17 cellular contexts compared by ENCODE assay signal in genomic region chr12:92845320-92845719, GRCh38.
A peak's percentile ranks its signal among the peaks of the same experiment; 100 is the strongest.
DNase-seq lines count a peak whose midpoint lies in the region; ATAC-seq and TF ChIP-seq lines count a peak whose summit lies in the region.
"Had no signal": no experiment of that assay in that cellular context is flagged by ENCODE, and none has a peak within 500 bp of the region (broad histone marks: within the 10 kb centered on the region; RNA-seq: fewer than 3 reads in every experiment).

No MANE protein-coding gene starts in this region.

- peak overlapping the region; percentile 47 for H3K27ac Mint-ChIP-seq in osteocyte (ENCODE audit: unreplicated experiment)
- H3K27ac Mint-ChIP-seq: B cell; CD8-positive, alpha-beta T cell; GM23338; HFFc6 had no signal

- TF ChIP-seq CTCF in 22Rv1 (IDR thresholded peaks at IDR 0.05) (no peak), hepatocyte (IDR thresholded peaks at IDR 0.05; ENCODE audit: poor library complexity) (no peak), osteocyte (IDR thresholded peaks at IDR 0.05) (no peak), GM10248 (IDR thresholded peaks at IDR 0.05; ENCODE audit: control extremely low read depth, extremely low read depth, low read depth, missing control alignments) (no peak), PC-3 (conservative IDR thresholded peaks at IDR 0.05; ENCODE audit: low read depth, low read length) (no peak)

- CTCF ChIA-PET in GM10248 (lab: Yijun Ruan, JAX) (interaction anchor here (1.0 to 2.7 kb wide), 6 partner anchors 10 to 1256 kb away, joined by 3 to 12 read pairs (median 4); no protein-coding TSS in a partner anchor), PC-3 (lab: Charles Lee) (no interaction called here)

- DNase-seq in NCI-H69 (lab: John Stamatoyannopoulos, UW): peak; percentile 5
- no peak for DNase-seq in hepatocyte (ENCODE audit: low spot score)
- DNase-seq in osteocyte (ENCODE audit: extremely low spot score, unreplicated experiment): no peak
- DNase-seq in GM10248 (ENCODE audit: extremely low spot score): no peak
- no peak for DNase-seq in PC-3
- DNase-seq in OCI-M2 (lab: John Stamatoyannopoulos, UW; ENCODE audit: unreplicated experiment): no peak
- DNase-seq: CD8-positive, alpha-beta T cell; DMS153; DMS79; GDM1; HCEC 1CT; HFFc6 had no signal

- no peak for ATAC-seq in PC-3
- no peak for ATAC-seq in HG03354 (IDR thresholded peaks at IDR 0.05; ENCODE audit: poor library complexity, severe bottlenecking, unreplicated experiment)
- ATAC-seq: CD8-positive, alpha-beta T cell; GM23338 had no signal

- no peak overlapping the region for H3K4me3 ChIP-seq in hepatocyte
- H3K4me3 ChIP-seq in PC-3 (ENCODE audit: low read length): no peak overlapping the region
- H3K4me3 ChIP-seq: BLaER1 treated with 17β-estradiol and CSF1 and Interleukin-3, amounts not matched to agents 10 nM and 100 nM; GM23338 had no signal

- POLR2A ChIA-PET in GM10248 (lab: Yijun Ruan, JAX) (no interaction called here), PC-3 (lab: Charles Lee; ENCODE audit: unreplicated experiment) (no interaction called here)

- WGBS in hepatocyte (ENCODE audit: low lambda C conversion rate, missing lambda C conversion rate): 82% methylated on average over 3 of the region's 3 CpGs

- H3K27me3 Mint-ChIP-seq in osteocyte (ENCODE audit: unreplicated experiment): no peaks in the 10 kb centered on the region
- H3K27me3 Mint-ChIP-seq: B cell had no signal

- H4K20me1 ChIP-seq in hepatocyte (ENCODE audit: insufficient read depth, poor library complexity, severe bottlenecking) (no peaks in the 10 kb centered on the region), PC-3 (ENCODE audit: low read length) (no peaks in the 10 kb centered on the region)
- H4K20me1 ChIP-seq: BLaER1 treated with 17β-estradiol and CSF1 and Interleukin-3, amounts not matched to agents 10 nM and 100 nM had no signal

- H3K36me3 ChIP-seq in hepatocyte (replicated peaks; ENCODE audit: insufficient read depth, low read depth): peaks cover 11% of the 10 kb centered on the region
- peaks cover 15% of the 10 kb centered on the region for H3K36me3 ChIP-seq in PC-3 (ENCODE audit: low read depth, low read length)

- no peaks in the 10 kb centered on the region for H3K9me3 Mint-ChIP-seq in osteocyte (ENCODE audit: unreplicated experiment)
- H3K9me3 Mint-ChIP-seq: CD8-positive, alpha-beta T cell; GM23338; HFFc6 had no signal

- H3K4me1 Mint-ChIP-seq in osteocyte (ENCODE audit: unreplicated experiment): peaks cover 25% of the 10 kb centered on the region
- H3K4me1 Mint-ChIP-seq: B cell had no signal

- intact Hi-C loops in PC-3 (cut with micrococcal nuclease): no loop called here

- H3K79me2 ChIP-seq in hepatocyte: no peaks in the 10 kb centered on the region
- H3K79me2 ChIP-seq in PC-3 (ENCODE audit: low read length): no peaks in the 10 kb centered on the region

- no peaks in the 10 kb centered on the region for H3K9me2 ChIP-seq in hepatocyte (replicated peaks; ENCODE audit: insufficient read depth)
- H3K9me2 ChIP-seq in PC-3 (replicated peaks; ENCODE audit: low read length): no peaks in the 10 kb centered on the region

- H3K4me3 Mint-ChIP-seq in osteocyte (ENCODE audit: unreplicated experiment): no peak overlapping the region
- H3K4me3 Mint-ChIP-seq: B cell; CD8-positive, alpha-beta T cell; GM23338; HFFc6 had no signal

- H3K9me3 ChIP-seq in hepatocyte (ENCODE audit: low read depth) (no peaks in the 10 kb centered on the region), PC-3 (ENCODE audit: low read length) (0 out of 2 replicates have a peak, but pooled peaks cover 3% of the 10 kb centered on the region)

- peak overlapping the region; percentile 41 for H3K4me2 ChIP-seq in hepatocyte
- no peak overlapping the region for H3K4me2 ChIP-seq in PC-3 (ENCODE audit: low read length)
- H3K4me2 ChIP-seq: BLaER1 treated with 17β-estradiol and CSF1 and Interleukin-3, amounts not matched to agents 10 nM and 100 nM; GM23338 had no signal

- H3K36me3 Mint-ChIP-seq in osteocyte (ENCODE audit: unreplicated experiment): peaks cover 23% of the 10 kb centered on the region

- peak overlapping the region; percentile 1; the same call in 1 of the 2 replicates for H3K27ac ChIP-seq in 22Rv1
- H3K27ac ChIP-seq in hepatocyte: peak overlapping the region; percentile 54
- H3K27ac ChIP-seq in PC-3 (ENCODE audit: low read length): no peak overlapping the region
- H3K27ac ChIP-seq: BLaER1 treated with 17β-estradiol and CSF1 and Interleukin-3, amounts not matched to agents 10 nM and 100 nM had no signal

- BruUV-seq in PC-3 (replicated peaks; lab: Mats Ljungman, UMichigan): no TSS peak

- H3F3A ChIP-seq in PC-3 (ENCODE audit: low read length, unreplicated experiment): no peaks in the 10 kb centered on the region

- no peak overlapping the region for H3K9ac ChIP-seq in PC-3 (ENCODE audit: low read length)
- H3K9ac ChIP-seq: BLaER1 treated with 17β-estradiol and CSF1 and Interleukin-3, amounts not matched to agents 10 nM and 100 nM had no signal

- H2AFZ ChIP-seq in hepatocyte (no peak overlapping the region), PC-3 (ENCODE audit: low read length) (no peak overlapping the region)
- H2AFZ ChIP-seq: GM23338 had no signal

- H3K4me1 ChIP-seq in hepatocyte (ENCODE audit: insufficient read depth) (peaks cover 6% of the 10 kb centered on the region), PC-3 (ENCODE audit: insufficient read depth, low read length) (no peaks in the 10 kb centered on the region)
- H3K4me1 ChIP-seq: BLaER1 treated with 17β-estradiol and CSF1 and Interleukin-3, amounts not matched to agents 10 nM and 100 nM had no signal

- no peaks in the 10 kb centered on the region for H3K27me3 ChIP-seq in hepatocyte
- no peaks in the 10 kb centered on the region for H3K27me3 ChIP-seq in PC-3 (ENCODE audit: low read length)
- H3K27me3 ChIP-seq: BLaER1 treated with 17β-estradiol and CSF1 and Interleukin-3, amounts not matched to agents 10 nM and 100 nM had no signal
